ENCODE assay signal across 12 cellular contexts in the genomic region with DNA sequence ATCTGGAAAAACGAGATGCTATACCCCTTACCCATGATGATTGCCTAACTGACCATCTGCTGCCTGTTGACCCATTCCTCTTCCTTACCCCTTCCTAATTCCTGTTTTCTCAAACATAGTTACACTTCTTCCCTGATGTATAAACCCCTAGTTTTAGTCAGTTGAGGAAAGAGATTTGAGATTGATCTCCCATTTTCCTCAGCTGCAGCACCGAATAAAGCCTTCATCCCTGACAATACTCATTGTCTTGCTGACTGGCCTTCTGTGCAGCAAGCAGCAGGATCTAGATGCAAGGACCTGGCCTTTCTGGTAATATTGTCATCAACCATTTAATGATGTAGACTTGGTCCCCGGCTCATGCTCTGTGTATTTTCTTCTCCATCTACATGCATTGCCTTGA. TPM values are rescaled to one million over a fixed set of nuclear protein-coding genes. Genes with fewer than 3 reads are reported as not detected.
DNase-seq lines count a peak whose midpoint lies in the region; ATAC-seq and TF ChIP-seq lines count a peak whose summit lies in the region.
"Had no signal": no experiment of that assay in that cellular context is flagged by ENCODE, and none has a peak within 500 bp of the region (broad histone marks: within the 10 kb centered on the region; RNA-seq: fewer than 3 reads in every experiment).

No MANE protein-coding gene starts in this region.

- DNase-seq in SIG-M5 treated with dmso at 0.1 percent for 504 hours (lab: John Stamatoyannopoulos, UW; ENCODE audit: unreplicated experiment) = peak; percentile 1
- DNase-seq in SIG-M5 (lab: John Stamatoyannopoulos, UW) = no peak
- DNase-seq in adipocyte (ENCODE audit: low read depth) = no peak
- no peak for DNase-seq in neural progenitor cell (ENCODE audit: low spot score)
- no peak for DNase-seq in stimulated activated CD4-positive, alpha-beta T cell treated with anti-CD3 and anti-CD28 coated beads, Interleukin-4, amount 100 ng/mL, for 4 hours
- DNase-seq in PC-3 = no peak
- DNase-seq: stimulated activated CD4-positive, alpha-beta T cell treated with anti-CD3 and anti-CD28 coated beads, Interleukin-4, amount 100 ng/mL, for 1 hour had no signal

- POLR2A ChIA-PET in PC-3 (lab: Charles Lee; ENCODE audit: unreplicated experiment) = interaction anchor here (0.5 kb wide), 1 partner anchor 358 kb away, joined by 4 read pairs; no protein-coding TSS in a partner anchor

- H3K27ac Mint-ChIP-seq in IgD-negative memory B cell (peak overlapping the region in 2 of 3 donors; percentile 78 to 81), neural progenitor cell (no peak overlapping the region)

- CTCF ChIA-PET in PC-3 (lab: Charles Lee) = no interaction called here

- TF ChIP-seq CTCF in neural progenitor cell (IDR thresholded peaks at IDR 0.05) (no peak), PC-3 (conservative IDR thresholded peaks at IDR 0.05; ENCODE audit: low read depth, low read length) (no peak)

- H3K36me3 Mint-ChIP-seq in IgD-negative memory B cell (peaks cover 8% of the 10 kb centered on the region), neural progenitor cell (peaks cover 41% of the 10 kb centered on the region)

- H3K4me1 ChIP-seq in adipocyte (ENCODE audit: control insufficient read depth, insufficient read depth, low read length) (peaks cover 14% of the 10 kb centered on the region), neural progenitor cell (peaks cover 8% of the 10 kb centered on the region), PC-3 (ENCODE audit: insufficient read depth, low read length) (peaks cover 10% of the 10 kb centered on the region)

- H3K4me3 ChIP-seq in adipocyte (ENCODE audit: low read length) (peak overlapping the region; percentile 100), neural progenitor cell (peak overlapping the region; percentile 92), PC-3 (ENCODE audit: low read length) (no peak overlapping the region)

- H3K9me3 Mint-ChIP-seq in IgD-negative memory B cell (peaks cover 16 to 23% (median 17%) of the 10 kb centered on the region in 3 donors), neural progenitor cell (peaks cover 43% of the 10 kb centered on the region)

- H3K27me3 Mint-ChIP-seq in IgD-negative memory B cell (peaks cover 7% of the 10 kb centered on the region), neural progenitor cell (ENCODE audit: insufficient read depth, low read depth) (peaks cover 4% of the 10 kb centered on the region)

- H3K27me3 ChIP-seq in adipocyte (replicated peaks; ENCODE audit: control insufficient read depth, insufficient read depth, low read length) (no peaks in the 10 kb centered on the region), neural progenitor cell (no peaks in the 10 kb centered on the region), PC-3 (ENCODE audit: low read length) (no peaks in the 10 kb centered on the region)

- H3K79me2 ChIP-seq in neural progenitor cell (ENCODE audit: low read depth) (peaks cover 32% of the 10 kb centered on the region), PC-3 (ENCODE audit: low read length) (peaks cover 40% of the 10 kb centered on the region)

- no peak overlapping the region for H2AFZ ChIP-seq in neural progenitor cell (replicated peaks)
- H2AFZ ChIP-seq in PC-3 (ENCODE audit: low read length) = no peak overlapping the region

- ATAC-seq in PC-3 = no peak
- ATAC-seq in GM21390 (IDR thresholded peaks at IDR 0.05; ENCODE audit: unreplicated experiment) = no peak

- H3K9ac ChIP-seq in adipocyte (ENCODE audit: low read length) = no peak overlapping the region
- H3K9ac ChIP-seq in neural progenitor cell = no peak overlapping the region
- no peak overlapping the region for H3K9ac ChIP-seq in PC-3 (ENCODE audit: low read length)

- intact Hi-C loops in PC-3 (cut with micrococcal nuclease) = no loop called here

- H3K4me2 ChIP-seq in neural progenitor cell (no peak overlapping the region), PC-3 (ENCODE audit: low read length) (no peak overlapping the region)

- H3K9me2 ChIP-seq in PC-3 (replicated peaks; ENCODE audit: low read length) = no peaks in the 10 kb centered on the region

- H3K27ac ChIP-seq in neural progenitor cell = no peak overlapping the region
- no peak overlapping the region for H3K27ac ChIP-seq in PC-3 (ENCODE audit: low read length)

- H3K9me3 ChIP-seq in adipocyte (ENCODE audit: control insufficient read depth, low read length) (no peaks in the 10 kb centered on the region), neural progenitor cell (ENCODE audit: low read depth) (peaks cover 9% of the 10 kb centered on the region), PC-3 (ENCODE audit: low read length) (0 out of 2 replicates have a peak, but pooled peaks cover 9% of the 10 kb centered on the region)
- H3K9me3 ChIP-seq: gastroesophageal sphincter had no signal

- peaks cover 26 to 27% (median 26%) of the 10 kb centered on the region in 3 donors for H3K4me1 Mint-ChIP-seq in IgD-negative memory B cell
- H3K4me1 Mint-ChIP-seq in neural progenitor cell = peaks cover 13% of the 10 kb centered on the region

- H3F3A ChIP-seq in neural progenitor cell (ENCODE audit: low read depth) (peaks cover 12% of the 10 kb centered on the region), PC-3 (ENCODE audit: low read length, unreplicated experiment) (no peaks in the 10 kb centered on the region)

- H3K36me3 ChIP-seq in adipocyte (ENCODE audit: control insufficient read depth, insufficient read depth, low read length, severe bottlenecking) (peaks cover 21% of the 10 kb centered on the region), neural progenitor cell (peaks cover 6% of the 10 kb centered on the region), PC-3 (ENCODE audit: low read depth, low read length) (peaks cover 23% of the 10 kb centered on the region)

- H4K20me1 ChIP-seq in neural progenitor cell (ENCODE audit: low read depth) (peaks cover 19% of the 10 kb centered on the region), PC-3 (ENCODE audit: low read length) (peaks cover 21% of the 10 kb centered on the region; the same call in 1 of the 2 replicates)

- BruUV-seq in PC-3 (replicated peaks; lab: Mats Ljungman, UMichigan) = no TSS peak

- H3K4me3 Mint-ChIP-seq in IgD-negative memory B cell (peak overlapping the region; percentile 90 to 97 (median 96)), neural progenitor cell (peak overlapping the region; percentile 88)

RNA-seq across cellular contexts. Expression of a gene that starts 1.0 kb away (rescaled TPM):
- 15.9 TPM for polyA plus RNA-seq in IgD-negative memory B cell
- 26.9 and 36.2 TPM in 2 replicates for total RNA-seq in neural progenitor cell (ENCODE audit: low replicate concordance)
- 44.1 and 53.9 TPM in 2 replicates for total RNA-seq in PC-3 (2014; rRNA removed)

RNA-seq across cellular contexts. Expression of a gene that starts 23.0 kb away (rescaled TPM):
- polyA plus RNA-seq in IgD-negative memory B cell = not detected
- not detected in 2 replicates for total RNA-seq in neural progenitor cell (ENCODE audit: low replicate concordance)
- total RNA-seq in PC-3 (2014; rRNA removed) = not detected in 2 replicates
- total RNA-seq: A172, gastroesophageal sphincter, RPMI7951 had no signal

RNA-seq across cellular contexts. Expression of a gene that starts 40.5 kb away (rescaled TPM):
- polyA plus RNA-seq in IgD-negative memory B cell = 0.51 TPM
- total RNA-seq in neural progenitor cell (ENCODE audit: low replicate concordance) (3.3 and 8.8 TPM in 2 replicates), PC-3 (2014; rRNA removed) (2.0 and 3.2 TPM in 2 replicates)

RNA-seq across cellular contexts. Expression of a gene that starts 45.3 kb away (rescaled TPM):
- polyA plus RNA-seq in IgD-negative memory B cell = not detected
- total RNA-seq in neural progenitor cell (ENCODE audit: low replicate concordance) (not detected in 2 replicates), PC-3 (2014; rRNA removed) (not detected in 2 replicates)
- total RNA-seq: A172, gastroesophageal sphincter, RPMI7951 had no signal

RNA-seq across cellular contexts. Expression of a gene that starts 50.1 kb away (rescaled TPM):
- polyA plus RNA-seq in IgD-negative memory B cell = 3.8 TPM
- total RNA-seq in neural progenitor cell (ENCODE audit: low replicate concordance) (12.0 and 12.6 TPM in 2 replicates), PC-3 (2014; rRNA removed) (12.9 and 13.1 TPM in 2 replicates)
